ENCODE assay signal across 15 cellular contexts in genomic region chr19:7706662-7707454, GRCh38.
DNase-seq lines count a peak whose midpoint lies in the region; ATAC-seq lines count a peak whose summit lies in the region.
"Had no signal": no experiment of that assay in that cellular context is flagged by ENCODE, and none has a peak within 500 bp of the region (broad histone marks: within the 10 kb centered on the region; RNA-seq: fewer than 3 reads in every experiment).

No MANE protein-coding gene starts in this region.

- no peak for ATAC-seq in stimulated activated naive CD8-positive, alpha-beta T cell treated with anti-CD3 and anti-CD28 coated beads, Interleukin-15, Interleukin-2, amounts not matched to agents 100 U/mL and 50 U/mL, for 24 hours
- no peak for ATAC-seq in activated CD4-positive, CD25-positive, alpha-beta regulatory T cell treated with anti-CD3 and anti-CD28 coated beads, Interleukin-2, amount 50 U/mL, for 24 hours
- ATAC-seq in GM21360 (IDR thresholded peaks at IDR 0.05; ENCODE audit: unreplicated experiment): no peak
- no peak for ATAC-seq in GM18907 (IDR thresholded peaks at IDR 0.05; ENCODE audit: unreplicated experiment)
- ATAC-seq: body of pancreas had no signal

- H3K4me3 Mint-ChIP-seq in stimulated activated naive CD8-positive, alpha-beta T cell treated with anti-CD3 and anti-CD28 coated beads, Interleukin-15, Interleukin-2, amounts not matched to agents 100 ng/mL and 50 ng/mL, for 24 hours: peak overlapping the region; percentile 49
- peak overlapping the region; percentile 80 for H3K4me3 Mint-ChIP-seq in activated naive CD8-positive, alpha-beta T cell

- peaks cover 70% of the 10 kb centered on the region for H3K4me1 Mint-ChIP-seq in stimulated activated naive CD8-positive, alpha-beta T cell treated with anti-CD3 and anti-CD28 coated beads, Interleukin-15, Interleukin-2, amounts not matched to agents 100 ng/mL and 50 ng/mL, for 24 hours (ENCODE audit: low read depth)
- peaks cover 50% of the 10 kb centered on the region for H3K4me1 Mint-ChIP-seq in activated naive CD8-positive, alpha-beta T cell (ENCODE audit: low read depth)

- H3K36me3 ChIP-seq in muscle layer of duodenum (ENCODE audit: control insufficient read depth in 1 of 2, insufficient read depth in 2 of 2, low read length in 2 of 2): no peaks in the 10 kb centered on the region
- H3K36me3 ChIP-seq: prostate gland had no signal

- H3K4me3 ChIP-seq in muscle layer of duodenum (ENCODE audit: low read depth in 1 of 2, low read length in 2 of 2): no peak overlapping the region
- H3K4me3 ChIP-seq: body of pancreas, prostate gland had no signal

- no peaks in the 10 kb centered on the region for H3K9me3 ChIP-seq in muscle layer of duodenum (ENCODE audit: control insufficient read depth in 1 of 2, low read length in 2 of 2)
- H3K9me3 ChIP-seq: body of pancreas, prostate gland had no signal

- no peaks in the 10 kb centered on the region for H3K27me3 ChIP-seq in muscle layer of duodenum (ENCODE audit: low read depth, low read length)

- DNase-seq in stimulated activated naive CD8-positive, alpha-beta T cell treated with anti-CD3 and anti-CD28 coated beads, Interleukin-15, Interleukin-2, amounts not matched to agents 100 U/mL and 50 U/mL, for 24 hours: no peak
- no peak for DNase-seq in pons (ENCODE audit: low spot score)
- DNase-seq: body of pancreas; Karpas-422; NCI-H1930; NCI-H748 treated with DMSO at 0.1 percent for 48 hours; SHP77; stimulated activated CD4-positive, alpha-beta T cell treated with anti-CD3 and anti-CD28 coated beads, Interleukin-2, amount 100 ng/mL, for 24 hours had no signal

- H3K27ac ChIP-seq in muscle layer of duodenum (ENCODE audit: low read length): peak overlapping the region; percentile 23
- H3K27ac ChIP-seq: prostate gland had no signal

- no peaks in the 10 kb centered on the region for H3K27me3 Mint-ChIP-seq in stimulated activated naive CD8-positive, alpha-beta T cell treated with anti-CD3 and anti-CD28 coated beads, Interleukin-15, Interleukin-2, amounts not matched to agents 100 ng/mL and 50 ng/mL, for 24 hours
- H3K27me3 Mint-ChIP-seq in activated naive CD8-positive, alpha-beta T cell: no peaks in the 10 kb centered on the region

- peak overlapping the region; percentile 87 for H3K27ac Mint-ChIP-seq in stimulated activated naive CD8-positive, alpha-beta T cell treated with anti-CD3 and anti-CD28 coated beads, Interleukin-15, Interleukin-2, amounts not matched to agents 100 ng/mL and 50 ng/mL, for 24 hours
- H3K27ac Mint-ChIP-seq in activated naive CD8-positive, alpha-beta T cell: peak overlapping the region; percentile 93

- H3K36me3 Mint-ChIP-seq in stimulated activated naive CD8-positive, alpha-beta T cell treated with anti-CD3 and anti-CD28 coated beads, Interleukin-15, Interleukin-2, amounts not matched to agents 100 ng/mL and 50 ng/mL, for 24 hours (ENCODE audit: low read depth): no peaks in the 10 kb centered on the region
- no peaks in the 10 kb centered on the region for H3K36me3 Mint-ChIP-seq in activated naive CD8-positive, alpha-beta T cell

- H3K9me3 Mint-ChIP-seq in stimulated activated naive CD8-positive, alpha-beta T cell treated with anti-CD3 and anti-CD28 coated beads, Interleukin-15, Interleukin-2, amounts not matched to agents 100 ng/mL and 50 ng/mL, for 24 hours: no peaks in the 10 kb centered on the region
- H3K9me3 Mint-ChIP-seq in activated naive CD8-positive, alpha-beta T cell (ENCODE audit: low read depth): no peaks in the 10 kb centered on the region

- no peaks in the 10 kb centered on the region for H3K4me1 ChIP-seq in muscle layer of duodenum (ENCODE audit: control insufficient read depth in 1 of 2, insufficient read depth in 2 of 2, low read length in 2 of 2)
- H3K4me1 ChIP-seq: body of pancreas, prostate gland had no signal
